18 cellular contexts compared by ENCODE assay signal in the genomic region with DNA sequence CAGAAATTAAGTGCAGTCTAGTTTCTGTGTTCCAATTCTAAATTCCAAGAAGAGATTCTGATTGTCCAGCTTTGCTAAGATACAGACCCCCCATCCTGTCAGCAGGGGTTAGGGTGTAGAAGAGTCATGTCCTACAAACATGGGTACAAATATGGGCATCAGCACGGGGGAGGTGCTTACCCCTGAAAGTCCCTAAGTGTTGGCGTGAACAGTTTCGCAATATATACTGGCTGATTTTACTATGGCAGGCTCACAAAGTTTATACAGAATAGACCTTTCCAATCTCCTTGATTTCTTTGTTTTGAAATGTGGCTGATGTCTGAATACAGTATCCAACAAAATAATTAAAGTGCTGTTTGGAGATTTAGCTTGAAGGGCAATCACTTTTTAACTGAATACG.
DNase-seq lines count a peak whose midpoint lies in the region; ATAC-seq and TF ChIP-seq lines count a peak whose summit lies in the region.
"Had no signal": no experiment of that assay in that cellular context is flagged by ENCODE, and none has a peak within 500 bp of the region (broad histone marks: within the 10 kb centered on the region; RNA-seq: fewer than 3 reads in every experiment).

No MANE protein-coding gene starts in this region.

- no peak overlapping the region for H3K4ac ChIP-seq in IMR-90 (ENCODE audit: low read depth, low read length)

- DNase-seq in IMR-90 (no peak), NB4 (ENCODE audit: low read depth) (peak; percentile 14), iris pigment epithelial cell (ENCODE audit: low read depth) (peak; percentile 4), RPMI8226 (no peak), SKM-1 treated with dmso at 0.1 percent for 144 hours (lab: John Stamatoyannopoulos, UW; ENCODE audit: unreplicated experiment) (no peak), LoVo (ENCODE audit: low spot score) (no peak)
- DNase-seq: ACHN; AML-193; CD4-positive, alpha-beta T cell; DMS153; DMS79; GDM1; H7; HFFc6; KBM-7 had no signal

- H3K27ac ChIP-seq in IMR-90 (ENCODE audit: insufficient read depth, low read length) = no peak overlapping the region
- H3K27ac ChIP-seq: C4-2B had no signal

- no peak overlapping the region for H2BK20ac ChIP-seq in IMR-90 (ENCODE audit: low read depth, low read length)

- no CpG with 5 or more reads among the region's 4 CpGs for WGBS in IMR-90 (ENCODE audit: extremely low coverage in 2 of 2, insufficient read length in 1 of 2), 2 experiments

- no peaks in the 10 kb centered on the region for H3K36me3 ChIP-seq in IMR-90 (ENCODE audit: control insufficient read depth, insufficient read depth, low read length)

- H4K8ac ChIP-seq in IMR-90 (ENCODE audit: low read depth in 2 of 2, low read length in 2 of 2) = no peak overlapping the region

- H2AFZ ChIP-seq in IMR-90 (replicated peaks; ENCODE audit: low read length, poor library complexity) = no peak overlapping the region
- H2AFZ ChIP-seq: GM23338 had no signal

- in situ Hi-C loops in IMR-90 (cut with MboI; ENCODE audit: low sequenced_read_pairs) = no loop called here

- H4K20me1 ChIP-seq in IMR-90 (ENCODE audit: insufficient read depth, low read length) = no peaks in the 10 kb centered on the region

- no peak for ATAC-seq in IMR-90 (ENCODE audit: low read depth)
- ATAC-seq: GM23338, HCT116 had no signal

- no peaks in the 10 kb centered on the region for H3K79me1 ChIP-seq in IMR-90 (ENCODE audit: low read depth in 1 of 2, low read length in 2 of 2)

- no peak overlapping the region for H2AK5ac ChIP-seq in IMR-90 (ENCODE audit: low read depth, low read length)

- H3K9me1 ChIP-seq in IMR-90 (ENCODE audit: insufficient read depth, low read length) = no peaks in the 10 kb centered on the region

- H3K23ac ChIP-seq in IMR-90 (ENCODE audit: low read depth, low read length) = no peak overlapping the region

- H3K9ac ChIP-seq in IMR-90 (ENCODE audit: low read depth, low read length) = no peak overlapping the region

- TF ChIP-seq POLR2A in IMR-90 (IDR thresholded peaks at IDR 0.05; ENCODE audit: low read depth, low read length) = no peak
- no peak for TF ChIP-seq POLR2A in NB4 (IDR thresholded peaks at IDR 0.05; ENCODE audit: extremely low read depth, insufficient read length)

- no peak overlapping the region for H2BK15ac ChIP-seq in IMR-90 (ENCODE audit: low read depth, low read length)

- H3K18ac ChIP-seq in IMR-90 (ENCODE audit: low read depth, low read length) = no peak overlapping the region

- no peak overlapping the region for H3K4me2 ChIP-seq in IMR-90 (ENCODE audit: low read depth, low read length)
- H3K4me2 ChIP-seq: GM23338 had no signal

- H4K5ac ChIP-seq in IMR-90 (ENCODE audit: low read depth, low read length) = no peak overlapping the region

- no peak overlapping the region for H3K14ac ChIP-seq in IMR-90 (replicated peaks; ENCODE audit: low read depth, low read length)

- no TSS peak for BruUV-seq in IMR-90 (replicated peaks; lab: Mats Ljungman, UMichigan)

- no peaks in the 10 kb centered on the region for H3K27me3 ChIP-seq in IMR-90 (ENCODE audit: control insufficient read depth, insufficient read depth, low read length)

- dilution Hi-C loops in IMR-90 (cut with HindIII; ENCODE audit: low sequenced_read_pairs, unreplicated experiment) = no loop called here

- no peak for TF ChIP-seq RAD21 in IMR-90 (IDR thresholded peaks at IDR 0.05; ENCODE audit: low read length)

- no peak overlapping the region for H2BK120ac ChIP-seq in IMR-90 (ENCODE audit: low read depth, low read length)

- intact Hi-C loops in IMR-90 (cut with micrococcal nuclease) = no loop called here

- CTCF ChIA-PET in IMR-90 (lab: Yijun Ruan, JAX) = no interaction called here

- TF ChIP-seq CTCF in IMR-90 (conservative IDR thresholded peaks at IDR 0.05; ENCODE audit: low read depth, low read length) (no peak), NB4 (IDR thresholded peaks at IDR 0.05; ENCODE audit: low read depth, low read length) (no peak)

- H3K9me3 ChIP-seq in IMR-90 (ENCODE audit: control insufficient read depth, insufficient read depth, low read length) = no peaks in the 10 kb centered on the region

- H3K4me1 ChIP-seq in IMR-90 (ENCODE audit: control insufficient read depth, insufficient read depth, low read length) = no peaks in the 10 kb centered on the region

- no peak overlapping the region for H2AK9ac ChIP-seq in IMR-90 (replicated peaks; ENCODE audit: low read depth, low read length, poor library complexity)

- no peak overlapping the region for H3K56ac ChIP-seq in IMR-90 (ENCODE audit: extremely low read depth, insufficient read depth, low read length)

- POLR2A ChIA-PET in IMR-90 (lab: Charles Lee; ENCODE audit: unreplicated experiment) = no interaction called here

- H3K4me3 ChIP-seq in IMR-90 (ENCODE audit: insufficient read depth, low read depth, low read length) = no peak overlapping the region
- no peak overlapping the region for H3K4me3 ChIP-seq in NB4 (ENCODE audit: low read depth, low read length)
- H3K4me3 ChIP-seq: GM23338 had no signal

- H2BK5ac ChIP-seq in IMR-90 (ENCODE audit: low read depth, low read length, poor library complexity, severe bottlenecking) = no peak overlapping the region

- H4K91ac ChIP-seq in IMR-90 (ENCODE audit: insufficient read depth, low read depth, low read length) = no peak overlapping the region

TF ChIP-seq in IMR-90, 13 proteins besides CTCF, POLR2A, EP300 and RAD21:
- TF ChIP-seq NFE2L2 (IDR thresholded peaks at IDR 0.05; ENCODE audit: low read depth, low read length) (no peak), SMC3 (IDR thresholded peaks at IDR 0.05; ENCODE audit: low read depth, low read length) (no peak), RCOR1 (IDR thresholded peaks at IDR 0.05; ENCODE audit: insufficient replicate concordance, low read length) (no peak), MAFK (IDR thresholded peaks at IDR 0.05; ENCODE audit: low read depth, low read length) (no peak), RFX5 (IDR thresholded peaks at IDR 0.05; ENCODE audit: low read depth, low read length) (no peak), CEBPB (IDR thresholded peaks at IDR 0.05; ENCODE audit: low read depth, low read length) (peak; percentile 59)
- TF ChIP-seq, protein P1, sequence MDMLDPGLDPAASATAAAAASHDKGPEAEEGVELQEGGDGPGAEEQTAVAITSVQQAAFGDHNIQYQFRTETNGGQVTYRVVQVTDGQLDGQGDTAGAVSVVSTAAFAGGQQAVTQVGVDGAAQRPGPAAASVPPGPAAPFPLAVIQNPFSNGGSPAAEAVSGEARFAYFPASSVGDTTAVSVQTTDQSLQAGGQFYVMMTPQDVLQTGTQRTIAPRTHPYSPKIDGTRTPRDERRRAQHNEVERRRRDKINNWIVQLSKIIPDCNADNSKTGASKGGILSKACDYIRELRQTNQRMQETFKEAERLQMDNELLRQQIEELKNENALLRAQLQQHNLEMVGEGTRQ (IDR thresholded peaks at IDR 0.05; ENCODE audit: low read depth, low read length) = no peak

Comparison
In these comparisons a context has a peak if more than half of its experiments do, and no peak if none do; other contexts are left out.
1. DNase-seq: peak in NB4 (single experiment) and iris pigment epithelial cell (single experiment); none in IMR-90 (single experiment), RPMI8226 (single experiment), SKM-1 treated with dmso at 0.1 percent for 144 hours (single experiment) and LoVo (single experiment).